Comparison of ENCODE assay signal across 22 cellular contexts in genomic region chr14:67582061-67582460, GRCh38. TPM values are rescaled to one million over a fixed set of nuclear protein-coding genes. Genes with fewer than 3 reads are reported as not detected.
DNase-seq lines count a peak whose midpoint lies in the region; ATAC-seq, FAIRE-seq and TF ChIP-seq lines count a peak whose summit lies in the region.
"Had no signal": no experiment of that assay in that cellular context is flagged by ENCODE, and none has a peak within 500 bp of the region (broad histone marks: within the 10 kb centered on the region; RNA-seq: fewer than 3 reads in every experiment).

No MANE protein-coding gene starts in this region.

- no peak overlapping the region for H3K4me3 ChIP-seq in RWPE2 (ENCODE audit: severe bottlenecking)
- no peak overlapping the region for H3K4me3 ChIP-seq in fibroblast of villous mesenchyme (ENCODE audit: low read depth, low read length)
- H3K4me3 ChIP-seq: BLaER1, GM23248 had no signal

- no peak overlapping the region for H3K4me3 Mint-ChIP-seq in T-helper 17 cell
- H3K4me3 Mint-ChIP-seq: CD4-positive, alpha-beta memory T cell had no signal

- H3K36me3 ChIP-seq in RWPE2 (ENCODE audit: low read depth): peaks cover 2% of the 10 kb centered on the region; the same call in 1 of the 2 replicates
- H3K36me3 ChIP-seq: BLaER1 had no signal

- peak; percentile 28 for DNase-seq in activated effector memory CD4-positive, alpha-beta T cell treated with anti-CD3 and anti-CD28 coated beads, Interleukin-2, amount 50 U/mL, for 16 hours
- DNase-seq in activated effector memory CD4-positive, alpha-beta T cell treated with Interleukin-2 at 50 U/mL for 16 hours: no peak
- peak; percentile 31 for DNase-seq in RWPE2 (ENCODE audit: low spot score)
- no peak for DNase-seq in fibroblast of villous mesenchyme (ENCODE audit: low read depth)
- no peak for DNase-seq in urothelium cell line (ENCODE audit: low spot score)
- no peak for DNase-seq in T-helper 17 cell
- no peak for DNase-seq in iPS-NIHi7 (ENCODE audit: extremely low spot score)
- no peak for DNase-seq in NCI-H524 treated with DMSO at 0.1 percent for 48 hours (lab: John Stamatoyannopoulos, UW)
- DNase-seq: CD4-positive, alpha-beta memory T cell; DMS153; GM23248; HCEC 1CT; KG1; MV-4-11; NCI-H1694 treated with DMSO at 0.1 percent for 48 hours; NCI-H345; NCI-H526; OCI-M1; SHP77; SK-N-SH had no signal

- H3K27me3 ChIP-seq in RWPE2 (ENCODE audit: insufficient read depth, poor library complexity, severe bottlenecking): no peaks in the 10 kb centered on the region
- H3K27me3 ChIP-seq: BLaER1 had no signal

- no peaks in the 10 kb centered on the region for H3K36me3 Mint-ChIP-seq in T-helper 17 cell (ENCODE audit: low read depth)

- TF ChIP-seq CTCF in RWPE2 (IDR thresholded peaks at IDR 0.05; ENCODE audit: poor library complexity, severe bottlenecking): no peak
- peak; percentile 10 for TF ChIP-seq CTCF in fibroblast of villous mesenchyme (IDR thresholded peaks at IDR 0.05; ENCODE audit: insufficient read depth, low read depth, low read length)

- H3K27ac Mint-ChIP-seq in T-helper 17 cell: no peak overlapping the region

- H3K27me3 Mint-ChIP-seq in T-helper 17 cell: no peaks in the 10 kb centered on the region
- H3K27me3 Mint-ChIP-seq: CD4-positive, alpha-beta memory T cell had no signal

- peaks cover 4% of the 10 kb centered on the region for H3K4me1 Mint-ChIP-seq in T-helper 17 cell
- H3K4me1 Mint-ChIP-seq: CD4-positive, alpha-beta memory T cell had no signal

- no peak overlapping the region for H3K27ac ChIP-seq in RWPE2 (ENCODE audit: poor library complexity, severe bottlenecking)
- H3K27ac ChIP-seq: BLaER1, GM23248 had no signal

- H3K9me3 ChIP-seq in RWPE2 (ENCODE audit: severe bottlenecking): no peaks in the 10 kb centered on the region
- no peaks in the 10 kb centered on the region for H3K9me3 ChIP-seq in T-helper 17 cell (ENCODE audit: control insufficient read depth, low read length, poor library complexity, severe bottlenecking)
- H3K9me3 ChIP-seq: BLaER1, SK-N-SH had no signal

- H3K4me1 ChIP-seq in RWPE2 (ENCODE audit: insufficient read depth, poor library complexity, severe bottlenecking): no peaks in the 10 kb centered on the region
- H3K4me1 ChIP-seq: BLaER1 had no signal

- peak; percentile 20 for FAIRE-seq in urothelium cell line (lab: Jason Lieb, UNC)
- FAIRE-seq: GM12891 had no signal

- ATAC-seq in RWPE2 (ENCODE audit: low read depth): no peak
- ATAC-seq in T-helper 17 cell: no peak

RNA-seq across cellular contexts. Expression of gene PIGH, which starts 18.0 kb away (rescaled TPM):
- total RNA-seq in fibroblast of villous mesenchyme (15.5 and 17.7 TPM in 2 replicates), T-helper 17 cell (10 to 100 TPM; 34.2 to 39.1 TPM)

RNA-seq across cellular contexts. Expression of gene ARG2, which starts 37.7 kb away (rescaled TPM):
- total RNA-seq in fibroblast of villous mesenchyme (3.9 TPM in 2 replicates), T-helper 17 cell (1 to 10 TPM; 5.1 to 5.2 TPM)

RNA-seq across cellular contexts. Expression of gene PLEKHH1, which starts 49.0 kb away (rescaled TPM):
- total RNA-seq in fibroblast of villous mesenchyme: 0.43 and 0.64 TPM in 2 replicates
- total RNA-seq in T-helper 17 cell: under 1 TPM in 1 of 2 donors, not detected in 1; 0.12 TPM

Comparison
In these comparisons a context has a peak if more than half of its experiments do, and no peak if none do; other contexts are left out.
1. DNase-seq: peak in activated effector memory CD4-positive, alpha-beta T cell treated with anti-CD3 and anti-CD28 coated beads, Interleukin-2, amount 50 U/mL, for 16 hours (single experiment) and RWPE2 (single experiment); none in activated effector memory CD4-positive, alpha-beta T cell treated with Interleukin-2 at 50 U/mL for 16 hours (single experiment), fibroblast of villous mesenchyme (single experiment), urothelium cell line (single experiment), T-helper 17 cell (0 of 3), iPS-NIHi7 (single experiment) and NCI-H524 treated with DMSO at 0.1 percent for 48 hours (single experiment).